In genomic region chr6:43021270-43022047, GRCh38 we compare ENCODE assay signal across 8 cellular contexts. TPM values are rescaled to one million over a fixed set of nuclear protein-coding genes. Genes with fewer than 3 reads are reported as not detected.
DNase-seq lines count a peak whose midpoint lies in the region; ATAC-seq and TF ChIP-seq lines count a peak whose summit lies in the region.

RRP36 (plus strand) TSS chr6:43021623; CDS start chr6:43021655, 32 bp downstream.

- peak; percentile 91 for ATAC-seq in aorta (ENCODE audit: low FRiP score)

- peak within 1 kb of the TSS; percentile 92 for H2AFZ ChIP-seq in hepatocyte

- H4K20me1 ChIP-seq in hepatocyte (ENCODE audit: insufficient read depth, poor library complexity, severe bottlenecking) = peaks cover 7% of the 10 kb centered on the region

- H3K4me3 ChIP-seq in astrocyte of the cerebellum (ENCODE audit: low read depth, low read length) = peak within 1 kb of the TSS; percentile 81
- peak within 1 kb of the TSS; percentile 79 for H3K4me3 ChIP-seq in hepatocyte
- peak within 1 kb of the TSS; percentile 71 to 91 for H3K4me3 ChIP-seq in aorta (ENCODE audit: low read length in 2 of 2)

- in situ Hi-C loops in astrocyte of the cerebellum (cut with HindIII; ENCODE audit: low sequenced_read_pairs) = no loop called here

- WGBS in hepatocyte (ENCODE audit: low lambda C conversion rate, missing lambda C conversion rate) = 2% methylated on average over 49 of the region's 56 CpGs
- 1% methylated on average over 56 of the region's 56 CpGs for WGBS in aorta, 2 donors

- H3K4me1 ChIP-seq in hepatocyte (ENCODE audit: insufficient read depth) = peaks cover 15% of the 10 kb centered on the region
- H3K4me1 ChIP-seq in aorta (ENCODE audit: control insufficient read depth in 1 of 2, insufficient read depth in 2 of 2, low read length in 2 of 2) = no peaks in the 10 kb centered on the region

- H3K79me2 ChIP-seq in hepatocyte = peaks cover 56% of the 10 kb centered on the region

- H3K9me3 ChIP-seq in hepatocyte (ENCODE audit: low read depth) = no peaks in the 10 kb centered on the region
- H3K9me3 ChIP-seq in aorta (ENCODE audit: control insufficient read depth, low read length) = no peaks in the 10 kb centered on the region

- H3K9me2 ChIP-seq in hepatocyte (replicated peaks; ENCODE audit: insufficient read depth) = no peaks in the 10 kb centered on the region

- POLR2A ChIA-PET in HEK293T (lab: Yijun Ruan, JAX) = interaction anchor here (1.0 to 2.8 kb wide), 15 partner anchors 7 to 142 kb away, joined by 3 to 26 read pairs (median 6); partner anchors contain the start of genes CNPY3, CUL7, KLC4 and KLHDC3

- H3K27ac ChIP-seq in hepatocyte (peak within 1 kb of the TSS; percentile 96), aorta (ENCODE audit: low read depth in 1 of 2, low read length in 2 of 2) (peak within 1 kb of the TSS; percentile 70 to 78)

- peak; percentile 86 for DNase-seq in ELR (ENCODE audit: low read depth)
- DNase-seq in HEK293T (ENCODE audit: extremely low spot score) = peak; percentile 85
- DNase-seq in NCI-H128 (lab: John Stamatoyannopoulos, UW; ENCODE audit: unreplicated experiment) = peak; percentile 43
- peak; percentile 55 for DNase-seq in T-helper 9 cell
- no peak for DNase-seq in astrocyte of the cerebellum (ENCODE audit: low read depth)
- DNase-seq in hepatocyte (ENCODE audit: low spot score) = peak; percentile 89
- peak; percentile 80 for DNase-seq in retina
- peak; percentile 88 to 96 for DNase-seq in aorta

- TF ChIP-seq CTCF in astrocyte of the cerebellum (IDR thresholded peaks at IDR 0.05; ENCODE audit: low read depth, low read length, missing control alignments) = no peak
- TF ChIP-seq CTCF in hepatocyte (IDR thresholded peaks at IDR 0.05; ENCODE audit: poor library complexity) = no peak

- CTCF ChIA-PET in HEK293T (lab: Yijun Ruan, JAX) = interaction anchor here (0.6 to 0.7 kb wide), 2 partner anchors 29 to 56 kb away, joined by 3 read pairs; no protein-coding TSS in a partner anchor

- H3K36me3 ChIP-seq in hepatocyte (replicated peaks; ENCODE audit: insufficient read depth, low read depth) (peaks cover 4% of the 10 kb centered on the region), aorta (ENCODE audit: control insufficient read depth in 1 of 2, insufficient read depth in 2 of 2, low read length in 1 of 2) (no peaks in the 10 kb centered on the region)

- H3K4me2 ChIP-seq in hepatocyte = peak within 1 kb of the TSS; percentile 91

- intact Hi-C loops in aorta (cut with DNase I) = no loop called here

- H3K27me3 ChIP-seq in hepatocyte = no peaks in the 10 kb centered on the region
- H3K27me3 ChIP-seq in aorta (ENCODE audit: control insufficient read depth in 1 of 2, insufficient read depth in 2 of 2, low read length in 1 of 2) = no peaks in the 10 kb centered on the region

TF ChIP-seq in HEK293T, 16 proteins besides CTCF, POLR2A, EP300 and RAD21:
- no peak for TF ChIP-seq FOXM1 (IDR thresholded peaks at IDR 0.05; ENCODE audit: borderline replicate concordance)
- TF ChIP-seq PKNOX1 (IDR thresholded peaks at IDR 0.05) = peak; percentile 72
- TF ChIP-seq L3MBTL2 (conservative IDR thresholded peaks at IDR 0.05) = peak; percentile 70

RNA-seq across cellular contexts. Expression of gene RRP36, which starts in this region (rescaled TPM):
- total RNA-seq in hepatocyte (75.8 and 83.2 TPM in 2 replicates), aorta (10 to 100 TPM; 36.7 to 41.1 TPM)
- polyA plus RNA-seq in hepatocyte (72.5 and 73.2 TPM in 2 replicates), aorta (10 to 100 TPM; 29.6 to 40.5 TPM)
